Comparison of ENCODE assay signal across 1 cellular context in genomic region chr2:65639156-65639876, GRCh38.
TF ChIP-seq lines count a peak whose summit lies in the region.

No MANE protein-coding gene starts in this region.

TF ChIP-seq in SK-N-SH treated with all-trans-retinoic acid at 6 μM for 48 hours, 23 proteins besides CTCF, POLR2A, EP300 and RAD21 (continued from another document):
- no peak for TF ChIP-seq ARNTL (CRISPR knock-in tag; IDR thresholded peaks at IDR 0.05; ENCODE audit: borderline replicate concordance, low read depth)
